Comparison of ENCODE assay signal across 2 cellular contexts in the genomic region with DNA sequence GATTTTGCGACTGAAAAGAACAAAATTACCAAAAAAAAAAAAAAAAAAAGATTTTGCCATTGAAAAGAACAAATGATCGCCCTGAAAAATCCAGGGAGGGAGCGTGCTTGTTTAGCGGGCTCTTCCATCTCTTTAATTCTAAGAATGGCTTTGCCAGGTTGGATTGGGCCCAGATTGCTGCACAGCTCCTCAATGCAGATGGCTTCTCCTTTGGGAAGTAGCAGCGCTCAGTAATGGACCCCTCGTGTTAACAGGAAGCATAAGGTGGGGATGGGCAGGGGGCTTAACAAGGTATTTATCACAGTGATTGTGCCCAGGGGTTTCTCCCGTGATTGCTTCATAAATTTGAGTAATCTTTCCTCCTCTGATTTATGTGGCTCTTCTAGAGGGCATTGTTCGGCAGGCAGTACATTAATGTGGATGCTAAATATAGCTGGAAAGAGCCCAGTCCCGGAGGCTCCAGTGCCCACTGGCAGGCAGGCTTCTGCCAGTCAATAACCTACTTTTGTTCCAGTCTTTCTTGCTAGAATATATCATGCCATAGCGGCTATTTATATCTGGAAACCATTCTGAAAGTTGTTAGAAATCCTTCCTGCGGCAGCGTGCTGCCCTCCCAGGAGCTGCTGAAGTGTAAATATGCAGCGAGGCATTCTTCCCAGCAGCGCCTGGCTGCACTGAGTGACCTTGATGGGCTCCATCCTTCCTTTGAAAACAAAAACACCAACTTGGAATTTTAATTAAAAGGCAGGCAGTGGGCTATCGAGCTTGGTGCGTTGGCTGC.
TF ChIP-seq lines count a peak whose summit lies in the region.

No MANE protein-coding gene starts in this region.

TF ChIP-seq in GM23338, 12 proteins besides CTCF, POLR2A, EP300 and RAD21 (continued from another document and continues in another):
- TF ChIP-seq, protein P1, sequence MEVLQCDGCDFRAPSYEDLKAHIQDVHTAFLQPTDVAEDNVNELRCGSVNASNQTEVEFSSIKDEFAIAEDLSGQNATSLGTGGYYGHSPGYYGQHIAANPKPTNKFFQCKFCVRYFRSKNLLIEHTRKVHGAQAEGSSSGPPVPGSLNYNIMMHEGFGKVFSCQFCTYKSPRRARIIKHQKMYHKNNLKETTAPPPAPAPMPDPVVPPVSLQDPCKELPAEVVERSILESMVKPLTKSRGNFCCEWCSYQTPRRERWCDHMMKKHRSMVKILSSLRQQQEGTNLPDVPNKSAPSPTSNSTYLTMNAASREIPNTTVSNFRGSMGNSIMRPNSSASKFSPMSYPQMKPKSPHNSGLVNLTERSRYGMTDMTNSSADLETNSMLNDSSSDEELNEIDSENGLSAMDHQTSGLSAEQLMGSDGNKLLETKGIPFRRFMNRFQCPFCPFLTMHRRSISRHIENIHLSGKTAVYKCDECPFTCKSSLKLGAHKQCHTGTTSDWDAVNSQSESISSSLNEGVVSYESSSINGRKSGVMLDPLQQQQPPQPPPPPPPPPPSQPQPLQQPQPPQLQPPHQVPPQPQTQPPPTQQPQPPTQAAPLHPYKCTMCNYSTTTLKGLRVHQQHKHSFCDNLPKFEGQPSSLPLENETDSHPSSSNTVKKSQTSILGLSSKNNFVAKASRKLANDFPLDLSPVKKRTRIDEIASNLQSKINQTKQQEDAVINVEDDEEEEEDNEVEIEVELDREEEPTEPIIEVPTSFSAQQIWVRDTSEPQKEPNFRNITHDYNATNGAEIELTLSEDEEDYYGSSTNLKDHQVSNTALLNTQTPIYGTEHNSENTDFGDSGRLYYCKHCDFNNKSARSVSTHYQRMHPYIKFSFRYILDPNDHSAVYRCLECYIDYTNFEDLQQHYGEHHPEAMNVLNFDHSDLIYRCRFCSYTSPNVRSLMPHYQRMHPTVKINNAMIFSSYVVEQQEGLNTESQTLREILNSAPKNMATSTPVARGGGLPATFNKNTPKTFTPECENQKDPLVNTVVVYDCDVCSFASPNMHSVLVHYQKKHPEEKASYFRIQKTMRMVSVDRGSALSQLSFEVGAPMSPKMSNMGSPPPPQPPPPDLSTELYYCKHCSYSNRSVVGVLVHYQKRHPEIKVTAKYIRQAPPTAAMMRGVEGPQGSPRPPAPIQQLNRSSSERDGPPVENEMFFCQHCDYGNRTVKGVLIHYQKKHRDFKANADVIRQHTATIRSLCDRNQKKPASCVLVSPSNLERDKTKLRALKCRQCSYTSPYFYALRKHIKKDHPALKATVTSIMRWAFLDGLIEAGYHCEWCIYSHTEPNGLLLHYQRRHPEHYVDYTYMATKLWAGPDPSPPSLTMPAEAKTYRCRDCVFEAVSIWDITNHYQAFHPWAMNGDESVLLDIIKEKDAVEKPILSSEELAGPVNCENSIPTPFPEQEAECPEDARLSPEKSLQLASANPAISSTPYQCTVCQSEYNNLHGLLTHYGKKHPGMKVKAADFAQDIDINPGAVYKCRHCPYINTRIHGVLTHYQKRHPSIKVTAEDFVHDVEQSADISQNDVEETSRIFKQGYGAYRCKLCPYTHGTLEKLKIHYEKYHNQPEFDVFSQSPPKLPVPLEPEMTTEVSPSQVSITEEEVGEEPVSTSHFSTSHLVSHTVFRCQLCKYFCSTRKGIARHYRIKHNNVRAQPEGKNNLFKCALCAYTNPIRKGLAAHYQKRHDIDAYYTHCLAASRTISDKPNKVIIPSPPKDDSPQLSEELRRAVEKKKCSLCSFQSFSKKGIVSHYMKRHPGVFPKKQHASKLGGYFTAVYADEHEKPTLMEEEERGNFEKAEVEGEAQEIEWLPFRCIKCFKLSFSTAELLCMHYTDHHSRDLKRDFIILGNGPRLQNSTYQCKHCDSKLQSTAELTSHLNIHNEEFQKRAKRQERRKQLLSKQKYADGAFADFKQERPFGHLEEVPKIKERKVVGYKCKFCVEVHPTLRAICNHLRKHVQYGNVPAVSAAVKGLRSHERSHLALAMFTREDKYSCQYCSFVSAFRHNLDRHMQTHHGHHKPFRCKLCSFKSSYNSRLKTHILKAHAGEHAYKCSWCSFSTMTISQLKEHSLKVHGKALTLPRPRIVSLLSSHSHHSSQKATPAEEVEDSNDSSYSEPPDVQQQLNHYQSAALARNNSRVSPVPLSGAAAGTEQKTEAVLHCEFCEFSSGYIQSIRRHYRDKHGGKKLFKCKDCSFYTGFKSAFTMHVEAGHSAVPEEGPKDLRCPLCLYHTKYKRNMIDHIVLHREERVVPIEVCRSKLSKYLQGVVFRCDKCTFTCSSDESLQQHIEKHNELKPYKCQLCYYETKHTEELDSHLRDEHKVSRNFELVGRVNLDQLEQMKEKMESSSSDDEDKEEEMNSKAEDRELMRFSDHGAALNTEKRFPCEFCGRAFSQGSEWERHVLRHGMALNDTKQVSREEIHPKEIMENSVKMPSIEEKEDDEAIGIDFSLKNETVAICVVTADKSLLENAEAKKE (CRISPR knock-in tag; IDR thresholded peaks at IDR 0.05): no peak
- no peak for TF ChIP-seq POLR2AphosphoS5 (IDR thresholded peaks at IDR 0.05; ENCODE audit: low read depth)
- TF ChIP-seq NANOG (IDR thresholded peaks at IDR 0.05; ENCODE audit: borderline replicate concordance): no peak
- TF ChIP-seq, protein P2, sequence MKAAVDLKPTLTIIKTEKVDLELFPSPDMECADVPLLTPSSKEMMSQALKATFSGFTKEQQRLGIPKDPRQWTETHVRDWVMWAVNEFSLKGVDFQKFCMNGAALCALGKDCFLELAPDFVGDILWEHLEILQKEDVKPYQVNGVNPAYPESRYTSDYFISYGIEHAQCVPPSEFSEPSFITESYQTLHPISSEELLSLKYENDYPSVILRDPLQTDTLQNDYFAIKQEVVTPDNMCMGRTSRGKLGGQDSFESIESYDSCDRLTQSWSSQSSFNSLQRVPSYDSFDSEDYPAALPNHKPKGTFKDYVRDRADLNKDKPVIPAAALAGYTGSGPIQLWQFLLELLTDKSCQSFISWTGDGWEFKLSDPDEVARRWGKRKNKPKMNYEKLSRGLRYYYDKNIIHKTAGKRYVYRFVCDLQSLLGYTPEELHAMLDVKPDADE (IDR thresholded peaks at IDR 0.05): no peak
- TF ChIP-seq, protein P3, sequence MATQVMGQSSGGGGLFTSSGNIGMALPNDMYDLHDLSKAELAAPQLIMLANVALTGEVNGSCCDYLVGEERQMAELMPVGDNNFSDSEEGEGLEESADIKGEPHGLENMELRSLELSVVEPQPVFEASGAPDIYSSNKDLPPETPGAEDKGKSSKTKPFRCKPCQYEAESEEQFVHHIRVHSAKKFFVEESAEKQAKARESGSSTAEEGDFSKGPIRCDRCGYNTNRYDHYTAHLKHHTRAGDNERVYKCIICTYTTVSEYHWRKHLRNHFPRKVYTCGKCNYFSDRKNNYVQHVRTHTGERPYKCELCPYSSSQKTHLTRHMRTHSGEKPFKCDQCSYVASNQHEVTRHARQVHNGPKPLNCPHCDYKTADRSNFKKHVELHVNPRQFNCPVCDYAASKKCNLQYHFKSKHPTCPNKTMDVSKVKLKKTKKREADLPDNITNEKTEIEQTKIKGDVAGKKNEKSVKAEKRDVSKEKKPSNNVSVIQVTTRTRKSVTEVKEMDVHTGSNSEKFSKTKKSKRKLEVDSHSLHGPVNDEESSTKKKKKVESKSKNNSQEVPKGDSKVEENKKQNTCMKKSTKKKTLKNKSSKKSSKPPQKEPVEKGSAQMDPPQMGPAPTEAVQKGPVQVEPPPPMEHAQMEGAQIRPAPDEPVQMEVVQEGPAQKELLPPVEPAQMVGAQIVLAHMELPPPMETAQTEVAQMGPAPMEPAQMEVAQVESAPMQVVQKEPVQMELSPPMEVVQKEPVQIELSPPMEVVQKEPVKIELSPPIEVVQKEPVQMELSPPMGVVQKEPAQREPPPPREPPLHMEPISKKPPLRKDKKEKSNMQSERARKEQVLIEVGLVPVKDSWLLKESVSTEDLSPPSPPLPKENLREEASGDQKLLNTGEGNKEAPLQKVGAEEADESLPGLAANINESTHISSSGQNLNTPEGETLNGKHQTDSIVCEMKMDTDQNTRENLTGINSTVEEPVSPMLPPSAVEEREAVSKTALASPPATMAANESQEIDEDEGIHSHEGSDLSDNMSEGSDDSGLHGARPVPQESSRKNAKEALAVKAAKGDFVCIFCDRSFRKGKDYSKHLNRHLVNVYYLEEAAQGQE (IDR thresholded peaks at IDR 0.05; ENCODE audit: unreplicated experiment): no peak
- TF ChIP-seq STAT1 (IDR thresholded peaks at IDR 0.05; ENCODE audit: unreplicated experiment): no peak
- no peak for TF ChIP-seq ZNF331 (CRISPR knock-in tag; IDR thresholded peaks at IDR 0.05; ENCODE audit: low read depth)

TF ChIP-seq in WTC11, 78 proteins besides CTCF, POLR2A, EP300 and RAD21 (continued from another document):
- TF ChIP-seq SMAD3 (CRISPR knock-in tag; IDR thresholded peaks at IDR 0.05; ENCODE audit: borderline replicate concordance): no peak
- TF ChIP-seq ZNF232 (CRISPR knock-in tag; IDR thresholded peaks at IDR 0.05): no peak
- no peak for TF ChIP-seq RORB (CRISPR knock-in tag; IDR thresholded peaks at IDR 0.05)
- TF ChIP-seq, protein P4, sequence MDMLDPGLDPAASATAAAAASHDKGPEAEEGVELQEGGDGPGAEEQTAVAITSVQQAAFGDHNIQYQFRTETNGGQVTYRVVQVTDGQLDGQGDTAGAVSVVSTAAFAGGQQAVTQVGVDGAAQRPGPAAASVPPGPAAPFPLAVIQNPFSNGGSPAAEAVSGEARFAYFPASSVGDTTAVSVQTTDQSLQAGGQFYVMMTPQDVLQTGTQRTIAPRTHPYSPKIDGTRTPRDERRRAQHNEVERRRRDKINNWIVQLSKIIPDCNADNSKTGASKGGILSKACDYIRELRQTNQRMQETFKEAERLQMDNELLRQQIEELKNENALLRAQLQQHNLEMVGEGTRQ (CRISPR knock-in tag; IDR thresholded peaks at IDR 0.05): no peak
- no peak for TF ChIP-seq ZNF396 (CRISPR knock-in tag; IDR thresholded peaks at IDR 0.05; ENCODE audit: borderline replicate concordance)
- no peak for TF ChIP-seq NR3C1 (CRISPR knock-in tag; conservative IDR thresholded peaks at IDR 0.05; ENCODE audit: low read depth)
- TF ChIP-seq ZBTB21 (CRISPR knock-in tag; IDR thresholded peaks at IDR 0.05; ENCODE audit: borderline replicate concordance): no peak
- TF ChIP-seq, protein P5, sequence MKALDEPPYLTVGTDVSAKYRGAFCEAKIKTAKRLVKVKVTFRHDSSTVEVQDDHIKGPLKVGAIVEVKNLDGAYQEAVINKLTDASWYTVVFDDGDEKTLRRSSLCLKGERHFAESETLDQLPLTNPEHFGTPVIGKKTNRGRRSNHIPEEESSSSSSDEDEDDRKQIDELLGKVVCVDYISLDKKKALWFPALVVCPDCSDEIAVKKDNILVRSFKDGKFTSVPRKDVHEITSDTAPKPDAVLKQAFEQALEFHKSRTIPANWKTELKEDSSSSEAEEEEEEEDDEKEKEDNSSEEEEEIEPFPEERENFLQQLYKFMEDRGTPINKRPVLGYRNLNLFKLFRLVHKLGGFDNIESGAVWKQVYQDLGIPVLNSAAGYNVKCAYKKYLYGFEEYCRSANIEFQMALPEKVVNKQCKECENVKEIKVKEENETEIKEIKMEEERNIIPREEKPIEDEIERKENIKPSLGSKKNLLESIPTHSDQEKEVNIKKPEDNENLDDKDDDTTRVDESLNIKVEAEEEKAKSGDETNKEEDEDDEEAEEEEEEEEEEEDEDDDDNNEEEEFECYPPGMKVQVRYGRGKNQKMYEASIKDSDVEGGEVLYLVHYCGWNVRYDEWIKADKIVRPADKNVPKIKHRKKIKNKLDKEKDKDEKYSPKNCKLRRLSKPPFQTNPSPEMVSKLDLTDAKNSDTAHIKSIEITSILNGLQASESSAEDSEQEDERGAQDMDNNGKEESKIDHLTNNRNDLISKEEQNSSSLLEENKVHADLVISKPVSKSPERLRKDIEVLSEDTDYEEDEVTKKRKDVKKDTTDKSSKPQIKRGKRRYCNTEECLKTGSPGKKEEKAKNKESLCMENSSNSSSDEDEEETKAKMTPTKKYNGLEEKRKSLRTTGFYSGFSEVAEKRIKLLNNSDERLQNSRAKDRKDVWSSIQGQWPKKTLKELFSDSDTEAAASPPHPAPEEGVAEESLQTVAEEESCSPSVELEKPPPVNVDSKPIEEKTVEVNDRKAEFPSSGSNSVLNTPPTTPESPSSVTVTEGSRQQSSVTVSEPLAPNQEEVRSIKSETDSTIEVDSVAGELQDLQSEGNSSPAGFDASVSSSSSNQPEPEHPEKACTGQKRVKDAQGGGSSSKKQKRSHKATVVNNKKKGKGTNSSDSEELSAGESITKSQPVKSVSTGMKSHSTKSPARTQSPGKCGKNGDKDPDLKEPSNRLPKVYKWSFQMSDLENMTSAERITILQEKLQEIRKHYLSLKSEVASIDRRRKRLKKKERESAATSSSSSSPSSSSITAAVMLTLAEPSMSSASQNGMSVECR (CRISPR knock-in tag; IDR thresholded peaks at IDR 0.05; ENCODE audit: borderline replicate concordance): no peak
- TF ChIP-seq, protein P6, sequence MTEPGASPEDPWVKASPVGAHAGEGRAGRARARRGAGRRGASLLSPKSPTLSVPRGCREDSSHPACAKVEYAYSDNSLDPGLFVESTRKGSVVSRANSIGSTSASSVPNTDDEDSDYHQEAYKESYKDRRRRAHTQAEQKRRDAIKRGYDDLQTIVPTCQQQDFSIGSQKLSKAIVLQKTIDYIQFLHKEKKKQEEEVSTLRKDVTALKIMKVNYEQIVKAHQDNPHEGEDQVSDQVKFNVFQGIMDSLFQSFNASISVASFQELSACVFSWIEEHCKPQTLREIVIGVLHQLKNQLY (CRISPR knock-in tag; IDR thresholded peaks at IDR 0.05): no peak
- no peak for TF ChIP-seq SOX15 (CRISPR knock-in tag; IDR thresholded peaks at IDR 0.05)
- no peak for TF ChIP-seq ESRRA (CRISPR knock-in tag; IDR thresholded peaks at IDR 0.05; ENCODE audit: borderline replicate concordance)
- no peak for TF ChIP-seq ZNF121 (CRISPR knock-in tag; IDR thresholded peaks at IDR 0.05)
- no peak for TF ChIP-seq HMGA2 (CRISPR knock-in tag; IDR thresholded peaks at IDR 0.05)
